In genomic region chr20:32206383-32207210, GRCh38 we compare ENCODE assay signal across 8 cellular contexts. TPM values are rescaled to one million over a fixed set of nuclear protein-coding genes. Genes with fewer than 3 reads are reported as not detected.
A peak's percentile ranks its signal among the peaks of the same experiment; 100 is the strongest.
DNase-seq lines count a peak whose midpoint lies in the region; ATAC-seq and TF ChIP-seq lines count a peak whose summit lies in the region.

No MANE protein-coding gene starts in this region.

- CTCF ChIA-PET in A673 (lab: Charles Lee), result no interaction called here

- no peaks in the 10 kb centered on the region for H3K9me3 Mint-ChIP-seq in brain

- H2BK12ac ChIP-seq in mesenchymal stem cell (ENCODE audit: low read length in 2 of 2), result peak overlapping the region in 1 of 2 experiments; percentile 42

- H3K9me3 ChIP-seq in A673 (ENCODE audit: low read depth, low read length, poor library complexity, severe bottlenecking) (no peaks in the 10 kb centered on the region), mesenchymal stem cell (ENCODE audit: control insufficient read depth, low read length) (no peaks in the 10 kb centered on the region)

- H3K18ac ChIP-seq in mesenchymal stem cell (ENCODE audit: low read depth in 1 of 2, low read length in 2 of 2), result no peak overlapping the region

- intact Hi-C loops in A673 (cut with micrococcal nuclease; ENCODE audit: unreplicated experiment) (no loop called here), sciatic nerve (cut with DNase I) (loop anchor here (10.0 kb wide), 2 partner anchors 238 to 278 kb away; no protein-coding TSS in a partner anchor)

- POLR2A ChIA-PET in A673 (lab: Charles Lee; ENCODE audit: low non-redundant PET), result no interaction called here

- peak overlapping the region; percentile 96 for H2BK120ac ChIP-seq in mesenchymal stem cell (ENCODE audit: low read depth, low read length)

- peak overlapping the region; percentile 83 for H4K91ac ChIP-seq in mesenchymal stem cell (ENCODE audit: low read length)

- peaks cover 59% of the 10 kb centered on the region for H3K79me1 ChIP-seq in mesenchymal stem cell (replicated peaks; ENCODE audit: low read length, poor library complexity, severe bottlenecking)

- no peak for TF ChIP-seq CTCF in A673 (conservative IDR thresholded peaks at IDR 0.05; ENCODE audit: low read depth, low read length)
- no peak for TF ChIP-seq CTCF in KMS-11 (conservative IDR thresholded peaks at IDR 0.05; ENCODE audit: low read depth, low read length)
- TF ChIP-seq CTCF in brain (conservative IDR thresholded peaks at IDR 0.05), result no peak

- peaks cover 26% of the 10 kb centered on the region for H3K4me1 ChIP-seq in A673 (ENCODE audit: insufficient read depth, low read length, poor library complexity, severe bottlenecking)
- peaks cover 49% of the 10 kb centered on the region for H3K4me1 ChIP-seq in KMS-11 (ENCODE audit: low read depth, poor library complexity, severe bottlenecking)
- peaks cover 25% of the 10 kb centered on the region for H3K4me1 ChIP-seq in mesenchymal stem cell (ENCODE audit: control insufficient read depth, insufficient read depth, low read depth, low read length)
- H3K4me1 ChIP-seq in urinary bladder (ENCODE audit: insufficient read depth), result peaks cover 2% of the 10 kb centered on the region

- ATAC-seq in sciatic nerve, result no peak
- ATAC-seq in HG03460 (IDR thresholded peaks at IDR 0.05; ENCODE audit: unreplicated experiment), result no peak

- peak overlapping the region; percentile 98 to 99 (median 98) for H3K27ac Mint-ChIP-seq in brain

- peaks cover 12% of the 10 kb centered on the region for H3K36me3 Mint-ChIP-seq in brain

- no peak overlapping the region for H4K8ac ChIP-seq in mesenchymal stem cell (ENCODE audit: low read length)

- H3K4me2 ChIP-seq in KMS-11 (peak overlapping the region; percentile 95), mesenchymal stem cell (ENCODE audit: low read length, poor library complexity, severe bottlenecking) (peak overlapping the region; percentile 93)

- H2AFZ ChIP-seq in KMS-11 (ENCODE audit: low read depth) (peak overlapping the region; percentile 70), mesenchymal stem cell (ENCODE audit: low read depth, low read length) (no peak overlapping the region)

- H4K20me1 ChIP-seq in KMS-11 (ENCODE audit: insufficient read depth), result peaks cover 6% of the 10 kb centered on the region; the same call in 1 of the 2 replicates

- no peak overlapping the region for H2BK15ac ChIP-seq in mesenchymal stem cell (ENCODE audit: low read depth, poor library complexity, severe bottlenecking)

- H3K23ac ChIP-seq in mesenchymal stem cell (ENCODE audit: low read length in 2 of 2), result peak overlapping the region in 1 of 2 experiments; percentile 95

- no peak overlapping the region for H2BK5ac ChIP-seq in mesenchymal stem cell (ENCODE audit: low read depth, low read length, poor library complexity, severe bottlenecking)

- H2AK5ac ChIP-seq in mesenchymal stem cell (ENCODE audit: low read length, severe bottlenecking), result peak overlapping the region; percentile 34

- 44% methylated on average over 9 of the region's 10 CpGs for WGBS in mesenchymal stem cell
- 26% methylated on average over 10 of the region's 10 CpGs for WGBS in urinary bladder

- BruUV-seq in A673 (replicated peaks; lab: Mats Ljungman, UMichigan), result no TSS peak

- DNase-seq in A673 (ENCODE audit: low spot score) (no peak), mesenchymal stem cell (no peak), mucosa of gallbladder (ENCODE audit: low spot score) (no peak), sciatic nerve (ENCODE audit: low spot score) (no peak)

- H3K79me2 ChIP-seq in KMS-11 (ENCODE audit: insufficient read depth, low read depth), result peaks cover 81% of the 10 kb centered on the region

- H3K4me3 Mint-ChIP-seq in brain, result peak overlapping the region; percentile 97 to 100 (median 99)

- H3K4me3 ChIP-seq in A673 (ENCODE audit: low read depth, low read length, poor library complexity, severe bottlenecking) (peak overlapping the region; percentile 71), KMS-11 (IDR thresholded peaks at IDR 0.05; ENCODE audit: insufficient read depth, low read depth, low read length) (no peak overlapping the region), mesenchymal stem cell (ENCODE audit: insufficient read depth in 1 of 2, low read depth in 1 of 2, low read length in 2 of 2) (peak overlapping the region; percentile 69 to 98), urinary bladder (ENCODE audit: low read depth, low read length) (peak overlapping the region; percentile 97)

- H3K27me3 Mint-ChIP-seq in brain, result peaks cover 4% of the 10 kb centered on the region

- H3K27ac ChIP-seq in A673 (ENCODE audit: low read depth, low read length, poor library complexity, severe bottlenecking) (peak overlapping the region; percentile 95), KMS-11 (peak overlapping the region; percentile 42; the same call in 1 of the 2 replicates), mesenchymal stem cell (ENCODE audit: low read length, poor library complexity, severe bottlenecking) (no peak overlapping the region), urinary bladder (ENCODE audit: low read depth) (peak overlapping the region; percentile 83)

- H3K9ac ChIP-seq in KMS-11 (peak overlapping the region; percentile 95), mesenchymal stem cell (ENCODE audit: low read length) (peak overlapping the region; percentile 98)

- H3K27me3 ChIP-seq in A673 (replicated peaks; ENCODE audit: insufficient read depth, low read depth, low read length, poor library complexity) (no peaks in the 10 kb centered on the region), KMS-11 (ENCODE audit: insufficient read depth, low read depth) (no peaks in the 10 kb centered on the region), mesenchymal stem cell (ENCODE audit: control insufficient read depth in 1 of 2, insufficient read depth in 1 of 2, low read length in 2 of 2) (no peaks in the 10 kb centered on the region)

- H3K36me3 ChIP-seq in A673 (ENCODE audit: insufficient read depth, low read length, poor library complexity, severe bottlenecking), result peaks cover 25% of the 10 kb centered on the region
- 0 out of 2 replicates have a peak, but pooled peaks cover 2% of the 10 kb centered on the region for H3K36me3 ChIP-seq in KMS-11 (ENCODE audit: insufficient read depth)
- peaks cover 18 to 23% of the 10 kb centered on the region in 2 experiments for H3K36me3 ChIP-seq in mesenchymal stem cell (ENCODE audit: control insufficient read depth in 1 of 2, insufficient read depth in 2 of 2, low read depth in 1 of 2, low read length in 2 of 2)
- peaks cover under 1% of the 10 kb centered on the region for H3K36me3 ChIP-seq in urinary bladder (ENCODE audit: insufficient read depth)

- peak overlapping the region in 1 of 2 experiments; percentile 97 for H3K14ac ChIP-seq in mesenchymal stem cell (ENCODE audit: low read length in 2 of 2)

- peaks cover 82% of the 10 kb centered on the region for H3K4me1 Mint-ChIP-seq in brain

- H3K4ac ChIP-seq in mesenchymal stem cell (ENCODE audit: low read depth in 1 of 2, low read length in 2 of 2), result peak overlapping the region; percentile 84

RNA-seq across cellular contexts. Expression of gene PLAGL2, which starts 0.9 kb away (rescaled TPM):
- total RNA-seq in A673 (2021) (36.8 and 40.4 TPM in 2 replicates), urinary bladder (3.0 TPM), mucosa of gallbladder (11.9 TPM), sciatic nerve (7.9 TPM)
- polyA plus RNA-seq in brain (ENCODE audit: insufficient read depth, low read depth, low replicate concordance) (4.6 TPM), urinary bladder (5.1 TPM)
- 16.6 TPM for polyA plus RNA-seq in mesenchymal stem cell (2013, experiment 1 of 2)
- polyA plus RNA-seq in mesenchymal stem cell (2013, experiment 2 of 2), result 16.8 TPM

RNA-seq across cellular contexts. Expression of gene POFUT1, which starts 1.1 kb away (rescaled TPM):
- 55.9 and 56.6 TPM in 2 replicates for total RNA-seq in A673 (2021)
- 20.6 TPM for polyA plus RNA-seq in brain (ENCODE audit: insufficient read depth, low read depth, low replicate concordance)
- 59.1 TPM for polyA plus RNA-seq in mesenchymal stem cell (2013, experiment 1 of 2)
- polyA plus RNA-seq in mesenchymal stem cell (2013, experiment 2 of 2), result 60.0 TPM
- 34.7 TPM for total RNA-seq in urinary bladder
- 28.4 TPM for polyA plus RNA-seq in urinary bladder
- total RNA-seq in mucosa of gallbladder, result 35.4 TPM
- 27.8 TPM for total RNA-seq in sciatic nerve
